ENCODE assay signal across 9 cellular contexts in genomic region chr2:44342854-44343253, GRCh38. TPM values are rescaled to one million over a fixed set of nuclear protein-coding genes. Genes with fewer than 3 reads are reported as not detected.
DNase-seq lines count a peak whose midpoint lies in the region; ATAC-seq, FAIRE-seq and TF ChIP-seq lines count a peak whose summit lies in the region.
"Had no signal": no experiment of that assay in that cellular context is flagged by ENCODE, and none has a peak within 500 bp of the region (broad histone marks: within the 10 kb centered on the region; RNA-seq: fewer than 3 reads in every experiment).

No MANE protein-coding gene starts in this region.

- H3K27me3 ChIP-seq in SU-DHL-6 (ENCODE audit: low read length) (no peaks in the 10 kb centered on the region), upper lobe of left lung (no peaks in the 10 kb centered on the region)

- peaks cover 20% of the 10 kb centered on the region for H3K36me3 ChIP-seq in SU-DHL-6 (ENCODE audit: low read length)
- peaks cover 17% of the 10 kb centered on the region in 2 donors for H3K36me3 ChIP-seq in kidney (ENCODE audit: control insufficient read depth in 1 of 2, insufficient read depth in 2 of 2, low read length in 2 of 2)
- H3K36me3 ChIP-seq in upper lobe of left lung = peaks cover 4 to 73% (median 20%) of the 10 kb centered on the region in 4 donors

- FAIRE-seq in kidney (lab: Jason Lieb, UNC) = no peak
- FAIRE-seq in urothelium cell line (lab: Jason Lieb, UNC) = no peak

- no peaks in the 10 kb centered on the region for H3K79me2 ChIP-seq in SU-DHL-6 (ENCODE audit: insufficient read depth, low read length)

- no peaks in the 10 kb centered on the region for H3K9me2 ChIP-seq in SU-DHL-6 (replicated peaks; ENCODE audit: insufficient read depth, low read length)

- DNase-seq in COLO668 (lab: John Stamatoyannopoulos, UW; ENCODE audit: unreplicated experiment) = peak; percentile 9
- no peak for DNase-seq in GM20000 (ENCODE audit: low spot score)
- no peak for DNase-seq in kidney
- no peak for DNase-seq in urothelium cell line (ENCODE audit: low spot score)
- no peak for DNase-seq in kidney glomerular epithelial cell (lab: John Stamatoyannopoulos, UW)
- DNase-seq in upper lobe of left lung = no peak
- DNase-seq in activated naive CD8-positive, alpha-beta T cell treated with anti-CD3 and anti-CD28 coated beads for 36 hours = no peak
- DNase-seq: activated B cell treated with CpG ODN at 0.5 μM for 24 hours had no signal

- H3K9ac ChIP-seq in SU-DHL-6 (ENCODE audit: low read length) (no peak overlapping the region), kidney (ENCODE audit: low read length in 2 of 2) (no peak overlapping the region)

- H3K4me1 ChIP-seq in kidney (ENCODE audit: control insufficient read depth in 1 of 2, insufficient read depth in 1 of 2, low read depth in 1 of 2, low read length in 2 of 2) = no peaks in the 10 kb centered on the region
- H3K4me1 ChIP-seq in upper lobe of left lung = no peaks in the 10 kb centered on the region

- intact Hi-C loops in kidney (cut with DNase I) = no loop called here

- TF ChIP-seq EP300 in upper lobe of left lung (IDR thresholded peaks at IDR 0.05) = no peak

- no peak for ATAC-seq in upper lobe of left lung (ENCODE audit: low FRiP score in 2 of 2)

- no peak overlapping the region for H3K4me3 Mint-ChIP-seq in activated naive CD8-positive, alpha-beta T cell treated with anti-CD3 and anti-CD28 coated beads for 36 hours
- H3K4me3 Mint-ChIP-seq: activated B cell treated with CpG ODN at 0.5 μM for 24 hours had no signal

- no peak overlapping the region for H3K27ac ChIP-seq in SU-DHL-6 (ENCODE audit: low read depth, low read length)
- no peak overlapping the region for H3K27ac ChIP-seq in kidney (ENCODE audit: low read depth in 2 of 2, low read length in 2 of 2)
- no peak overlapping the region for H3K27ac ChIP-seq in upper lobe of left lung

- no peak overlapping the region for H3K27ac Mint-ChIP-seq in activated naive CD8-positive, alpha-beta T cell treated with anti-CD3 and anti-CD28 coated beads for 36 hours
- H3K27ac Mint-ChIP-seq: activated B cell treated with CpG ODN at 0.5 μM for 24 hours had no signal

- 96 to 100% methylated on average over 1 of the region's 1 CpG for WGBS in upper lobe of left lung, 2 donors

- H3K4me3 ChIP-seq in SU-DHL-6 (ENCODE audit: insufficient read depth, low read length, poor library complexity, severe bottlenecking) = no peak overlapping the region
- no peak overlapping the region for H3K4me3 ChIP-seq in kidney (ENCODE audit: low read length in 2 of 2)
- no peak overlapping the region for H3K4me3 ChIP-seq in upper lobe of left lung

- H4K20me1 ChIP-seq in SU-DHL-6 (ENCODE audit: low read depth, low read length) = no peaks in the 10 kb centered on the region

- H3K9me3 Mint-ChIP-seq in activated naive CD8-positive, alpha-beta T cell treated with anti-CD3 and anti-CD28 coated beads for 36 hours = no peaks in the 10 kb centered on the region
- H3K9me3 Mint-ChIP-seq: activated B cell treated with CpG ODN at 0.5 μM for 24 hours had no signal

- no peaks in the 10 kb centered on the region; the same call in 1 of the 2 replicates for H3F3A ChIP-seq in SU-DHL-6 (ENCODE audit: insufficient read depth)

- no peak for TF ChIP-seq POLR2A in upper lobe of left lung (IDR thresholded peaks at IDR 0.05)

- peaks cover 22% of the 10 kb centered on the region for H3K36me3 Mint-ChIP-seq in activated naive CD8-positive, alpha-beta T cell treated with anti-CD3 and anti-CD28 coated beads for 36 hours

- H3K9me3 ChIP-seq in SU-DHL-6 (ENCODE audit: insufficient read depth, low read length) (no peaks in the 10 kb centered on the region), kidney (ENCODE audit: control insufficient read depth in 1 of 2, low read length in 2 of 2) (no peaks in the 10 kb centered on the region), upper lobe of left lung (no peaks in the 10 kb centered on the region)

- H3K4me1 Mint-ChIP-seq in activated naive CD8-positive, alpha-beta T cell treated with anti-CD3 and anti-CD28 coated beads for 36 hours = peaks cover 5% of the 10 kb centered on the region
- H3K4me1 Mint-ChIP-seq: activated B cell treated with CpG ODN at 0.5 μM for 24 hours had no signal

- TF ChIP-seq CTCF in GM20000 (IDR thresholded peaks at IDR 0.05; ENCODE audit: extremely low read depth, missing control alignments) (peak; percentile 1), SU-DHL-6 (IDR thresholded peaks at IDR 0.05; ENCODE audit: insufficient read depth, low read length, poor library complexity, severe bottlenecking) (peak; percentile 36), kidney (IDR thresholded peaks at IDR 0.05; ENCODE audit: borderline replicate concordance, extremely low read depth, insufficient read depth) (peak; percentile 25), upper lobe of left lung (IDR thresholded peaks at IDR 0.05) (peak in 1 of 6 experiments; percentile 13)

- no peak overlapping the region for H2AFZ ChIP-seq in SU-DHL-6 (ENCODE audit: low read depth, low read length, severe bottlenecking)

- H3K4me2 ChIP-seq in SU-DHL-6 (ENCODE audit: low read depth, low read length, poor library complexity, severe bottlenecking) = no peak overlapping the region

- H3K27me3 Mint-ChIP-seq in activated naive CD8-positive, alpha-beta T cell treated with anti-CD3 and anti-CD28 coated beads for 36 hours = no peaks in the 10 kb centered on the region
- H3K27me3 Mint-ChIP-seq: activated B cell treated with CpG ODN at 0.5 μM for 24 hours had no signal

RNA-seq across cellular contexts. Expression of gene PREPL, which starts 18.4 kb away (rescaled TPM):
- total RNA-seq in kidney = 67.9 TPM
- polyA plus RNA-seq in kidney (ENCODE audit: insufficient read depth, low read depth, low replicate concordance) = 32.1 TPM
- 10 to 100 TPM; 21.4 to 54.9 (median 34.2) TPM for total RNA-seq in upper lobe of left lung
- 10 to 100 TPM; 32.3 to 33.1 TPM for total RNA-seq in activated naive CD8-positive, alpha-beta T cell treated with anti-CD3 and anti-CD28 coated beads for 36 hours

RNA-seq across cellular contexts. Expression of gene CAMKMT, which starts 18.9 kb away (rescaled TPM):
- 14.5 TPM for total RNA-seq in kidney
- 9.9 TPM for polyA plus RNA-seq in kidney (ENCODE audit: insufficient read depth, low read depth, low replicate concordance)
- total RNA-seq in upper lobe of left lung = 10 to 100 TPM in 4 of 6 donors, 1 to 10 TPM in 2; 7.7 to 17.8 (median 12.2) TPM
- total RNA-seq in activated naive CD8-positive, alpha-beta T cell treated with anti-CD3 and anti-CD28 coated beads for 36 hours = 10 to 100 TPM in 1 of 2 experiments, 1 to 10 TPM in 1; 10.0 to 11.8 TPM
